Comparison of ENCODE assay signal across 9 cellular contexts in genomic region chrX:16164748-16165147, GRCh38. TPM values are rescaled to one million over a fixed set of nuclear protein-coding genes. Genes with fewer than 3 reads are reported as not detected.
"Had no signal": no experiment of that assay in that cellular context is flagged by ENCODE, and none has a peak within 500 bp of the region (broad histone marks: within the 10 kb centered on the region; RNA-seq: fewer than 3 reads in every experiment).

No MANE protein-coding gene starts in this region.

- H3K36me3 ChIP-seq: HAP-1 had no signal

- H3K27ac Mint-ChIP-seq: IgD-negative memory B cell had no signal

- FAIRE-seq: HTR-8/SVneo had no signal

- H3K4me1 Mint-ChIP-seq: IgD-negative memory B cell had no signal

- H3K4me3 Mint-ChIP-seq: IgD-negative memory B cell had no signal

- H3K9me3 ChIP-seq: HAP-1 had no signal

- H3K9ac ChIP-seq: GM23248 had no signal

- ATAC-seq: HCT116 had no signal

- DNase-seq: GOT3, KG1 had no signal

- H3K4me1 ChIP-seq: HAP-1 had no signal

- H3K4me3 ChIP-seq: GM23248, HAP-1 had no signal

- H2AFZ ChIP-seq: GM23248 had no signal

- H3K27ac ChIP-seq: GM23248 had no signal

RNA-seq across cellular contexts. Expression of gene MAGEB17, which starts 2.5 kb away (rescaled TPM):
- total RNA-seq: GM23248, H4, HT-29 had no signal
- polyA plus RNA-seq: GM23248 had no signal

RNA-seq across cellular contexts. Expression of gene GRPR, which starts 41.4 kb away (rescaled TPM):
- total RNA-seq: GM23248, H4, HT-29 had no signal
